In genomic region chr13:85728831-85729230, GRCh38 we compare ENCODE assay signal across 17 cellular contexts.
"Had no signal": no experiment of that assay in that cellular context is flagged by ENCODE, and none has a peak within 500 bp of the region (broad histone marks: within the 10 kb centered on the region; RNA-seq: fewer than 3 reads in every experiment).

No MANE protein-coding gene starts in this region.

- ATAC-seq: gastrocnemius medialis, heart left ventricle, left ventricle myocardium superior, mucosa of descending colon had no signal

- H3K27ac ChIP-seq: esophagus muscularis mucosa, gastrocnemius medialis, heart left ventricle, prostate gland, right atrium auricular region, tibial nerve had no signal

- H3K9me3 ChIP-seq: gastrocnemius medialis, mucosa of descending colon, prostate gland, right atrium auricular region, tibial nerve had no signal

- H3K4me3 ChIP-seq: esophagus muscularis mucosa, gastrocnemius medialis, heart left ventricle, mucosa of descending colon, prostate gland, right atrium auricular region, tibial nerve had no signal

- H3K36me3 ChIP-seq: esophagus muscularis mucosa, gastrocnemius medialis, heart left ventricle, prostate gland, right atrium auricular region, tibial nerve had no signal

- DNase-seq: activated CD4-positive, alpha-beta T cell treated with anti-CD3 and anti-CD28 coated beads, Interleukin-2, amount 10 ng/mL, durations not matched to agents 24 days and 14 days; activated CD8-positive, alpha-beta memory T cell treated with anti-CD3 and anti-CD28 coated beads, Interleukin-2, amount 50 U/mL, for 4 hours; activated effector memory CD4-positive, alpha-beta T cell treated with Interleukin-2 at 50 U/mL for 16 hours; activated T-cell treated with anti-CD3 and anti-CD28 coated beads, Interleukin-2, amount 50 U/mL, for 48 hours; effector CD8-positive, alpha-beta T cell; gastrocnemius medialis; heart left ventricle; kidney glomerular epithelial cell; left ventricle myocardium superior; mucosa of descending colon; naive B cell; T-helper 1 cell; T-helper 9 cell had no signal

- H3K27me3 ChIP-seq: esophagus muscularis mucosa, gastrocnemius medialis, heart left ventricle, right atrium auricular region, tibial nerve had no signal

- H3K4me1 ChIP-seq: esophagus muscularis mucosa, gastrocnemius medialis, heart left ventricle, prostate gland, right atrium auricular region, tibial nerve had no signal
